22 cellular contexts compared by ENCODE assay signal in the genomic region with DNA sequence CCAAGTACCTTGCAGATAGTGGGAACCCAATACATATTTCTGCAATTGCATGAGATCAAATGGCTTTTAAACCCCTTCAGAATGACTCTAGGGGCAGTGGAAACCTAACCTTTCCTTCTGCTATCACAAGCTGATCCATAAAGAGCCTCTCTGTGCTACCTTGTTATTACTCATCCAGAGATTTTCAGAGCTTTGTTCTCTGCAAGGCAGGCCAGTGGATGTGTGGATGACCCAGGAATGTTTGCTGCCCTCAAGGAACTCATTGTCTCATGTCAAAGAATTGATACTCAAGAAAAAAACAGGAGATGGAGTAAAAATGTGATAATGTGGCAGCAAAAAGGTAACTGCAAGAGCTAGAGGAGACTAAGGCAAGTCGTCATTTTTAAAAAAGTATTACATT.
"Had no signal": no experiment of that assay in that cellular context is flagged by ENCODE, and none has a peak within 500 bp of the region (broad histone marks: within the 10 kb centered on the region; RNA-seq: fewer than 3 reads in every experiment).

No MANE protein-coding gene starts in this region.

- ATAC-seq: activated CD8-positive, alpha-beta T cell treated with anti-CD3 and anti-CD28 coated beads, Interleukin-2, amount 10 ng/mL, durations not matched to agents 7 days and 5 days; activated naive CD4-positive, alpha-beta T cell treated with anti-CD3 and anti-CD28 coated beads, Interleukin-2, amount 50 U/mL, for 72 hours; heart left ventricle; natural killer cell treated with Interleukin-12 subunit alpha and Interleukin-12 subunit beta and Interleukin-15 and Interleukin-18, amount 100 ng/mL, for 72 hours had no signal

- H3K36me3 ChIP-seq: heart left ventricle, right atrium auricular region, tibial artery had no signal

- H3K4me1 ChIP-seq: heart left ventricle, right atrium auricular region, tibial artery had no signal

- FAIRE-seq: endothelial cell of umbilical vein, frontal cortex, kidney, small intestine, urothelium cell line had no signal

- H3K27ac ChIP-seq: heart left ventricle, right atrium auricular region, tibial artery had no signal

- DNase-seq: activated B cell treated with CpG ODN at 0.5 μM for 24 hours; activated CD4-positive, alpha-beta T cell treated with anti-CD3 and anti-CD28 coated beads for 48 hours; activated CD8-positive, alpha-beta memory T cell treated with anti-CD3 and anti-CD28 coated beads, Interleukin-2, amount 50 U/mL, for 4 hours; activated CD8-positive, alpha-beta T cell treated with anti-CD3 and anti-CD28 coated beads, Interleukin-2, amount 10 ng/mL, durations not matched to agents 7 days and 5 days; activated effector memory CD4-positive, alpha-beta T cell treated with anti-CD3 and anti-CD28 coated beads, Interleukin-2, amount 50 U/mL, for 16 hours; activated T-cell treated with anti-CD3 and anti-CD28 coated beads, Interleukin-2, amount 50 U/mL, for 48 hours; amniotic stem cell; cortex of kidney; effector CD4-positive, alpha-beta T cell; heart left ventricle; kidney; nucleus accumbens; small intestine; stimulated activated CD4-positive, alpha-beta T cell treated with anti-CD3 and anti-CD28 coated beads, Interleukin-4, amount 100 ng/mL, for 24 hours; stimulated activated naive CD4-positive, alpha-beta T cell; tibial artery had no signal

- H3K9me3 ChIP-seq: heart left ventricle, right atrium auricular region, tibial artery had no signal

- H3K27me3 ChIP-seq: heart left ventricle, right atrium auricular region, tibial artery had no signal

- H3K4me3 ChIP-seq: heart left ventricle, right atrium auricular region, tibial artery had no signal
